In genomic region chr20:45918182-45918737, GRCh38 we compare ENCODE assay signal across 8 cellular contexts. TPM values are rescaled to one million over a fixed set of nuclear protein-coding genes. Genes with fewer than 3 reads are reported as not detected.
DNase-seq lines count a peak whose midpoint lies in the region; ATAC-seq and TF ChIP-seq lines count a peak whose summit lies in the region.
"Had no signal": no experiment of that assay in that cellular context is flagged by ENCODE, and none has a peak within 500 bp of the region (broad histone marks: within the 10 kb centered on the region; RNA-seq: fewer than 3 reads in every experiment).

No MANE protein-coding gene starts in this region.

- peaks cover 4% of the 10 kb centered on the region for H3K4me1 Mint-ChIP-seq in activated CD4-positive, alpha-beta T cell treated with anti-CD3 and anti-CD28 coated beads, Interleukin-2, amount 10 ng/mL, durations not matched to agents 7 days and 5 days
- H3K4me1 Mint-ChIP-seq: central memory CD8-positive, alpha-beta T cell had no signal

- no peak for TF ChIP-seq CTCF in HEK293 (tag by site-specific recombination; IDR thresholded peaks at IDR 0.05)

- CTCF ChIA-PET in HEK293 (lab: Yijun Ruan, JAX) = interaction anchor here (0.7 kb wide), 1 partner anchor 482 kb away, joined by 4 read pairs; no protein-coding TSS in a partner anchor
- CTCF ChIA-PET in activated CD4-positive, alpha-beta T cell treated with anti-CD3 and anti-CD28 coated beads, Interleukin-2, amount 10 ng/mL, durations not matched to agents 7 days and 5 days (lab: Charles Lee) = interaction anchor here (1.4 kb wide), 1 partner anchor 48 kb away, joined by 3 read pairs; no protein-coding TSS in a partner anchor

- peaks cover 30% of the 10 kb centered on the region for H3K27me3 Mint-ChIP-seq in activated CD4-positive, alpha-beta T cell treated with anti-CD3 and anti-CD28 coated beads, Interleukin-2, amount 10 ng/mL, durations not matched to agents 7 days and 5 days

- no peaks in the 10 kb centered on the region for H3K9me3 ChIP-seq in HEK293 (ENCODE audit: control insufficient read depth, insufficient read depth, low read depth, low read length)

- H3K27ac ChIP-seq in HEK293 (ENCODE audit: extremely low read depth, low read depth, low read length) = no peak overlapping the region

- no peaks in the 10 kb centered on the region for H3K36me3 Mint-ChIP-seq in activated CD4-positive, alpha-beta T cell treated with anti-CD3 and anti-CD28 coated beads, Interleukin-2, amount 10 ng/mL, durations not matched to agents 7 days and 5 days (ENCODE audit: low read depth)

- no peak overlapping the region for H3K27ac Mint-ChIP-seq in activated CD4-positive, alpha-beta T cell treated with anti-CD3 and anti-CD28 coated beads, Interleukin-2, amount 10 ng/mL, durations not matched to agents 7 days and 5 days

- ATAC-seq in GM21825 (IDR thresholded peaks at IDR 0.05; ENCODE audit: unreplicated experiment) (no peak), HG03521 (IDR thresholded peaks at IDR 0.05; ENCODE audit: unreplicated experiment) (no peak)

- peak; percentile 47 for DNase-seq in fibroblast of gingiva (ENCODE audit: low read depth)
- peak; percentile 44 for DNase-seq in occipital lobe (lab: John Stamatoyannopoulos, UW)
- DNase-seq in activated CD4-positive, alpha-beta T cell treated with anti-CD3 and anti-CD28 coated beads, Interleukin-2, amount 10 ng/mL, durations not matched to agents 7 days and 5 days = no peak
- DNase-seq: NCI-H446 had no signal

- no peak overlapping the region for H3K4me3 ChIP-seq in HEK293 (ENCODE audit: low read depth, low read length)

- no peak overlapping the region for H3K4me3 Mint-ChIP-seq in activated CD4-positive, alpha-beta T cell treated with anti-CD3 and anti-CD28 coated beads, Interleukin-2, amount 10 ng/mL, durations not matched to agents 7 days and 5 days
- H3K4me3 Mint-ChIP-seq: central memory CD8-positive, alpha-beta T cell had no signal

- no peaks in the 10 kb centered on the region for H3K36me3 ChIP-seq in HEK293 (ENCODE audit: control insufficient read depth in 2 of 2, insufficient read depth in 1 of 2, low read length in 2 of 2)

- POLR2A ChIA-PET in HEK293 (lab: Yijun Ruan, JAX) = interaction anchor here (3.6 kb wide), 1 partner anchor 15 kb away, joined by 13 read pairs; the partner anchor contains the start of gene PCIF1
- POLR2A ChIA-PET in activated CD4-positive, alpha-beta T cell treated with anti-CD3 and anti-CD28 coated beads, Interleukin-2, amount 10 ng/mL, durations not matched to agents 7 days and 5 days (lab: Charles Lee) = no interaction called here

- H3K4me1 ChIP-seq in HEK293 (ENCODE audit: control insufficient read depth, insufficient read depth, low read length) = no peaks in the 10 kb centered on the region

- H3K9me3 Mint-ChIP-seq in activated CD4-positive, alpha-beta T cell treated with anti-CD3 and anti-CD28 coated beads, Interleukin-2, amount 10 ng/mL, durations not matched to agents 7 days and 5 days = no peaks in the 10 kb centered on the region
- H3K9me3 Mint-ChIP-seq: central memory CD8-positive, alpha-beta T cell had no signal

TF ChIP-seq in HEK293, 187 proteins besides CTCF, POLR2A, EP300 and RAD21:
- TF ChIP-seq ZNF768 (tag by site-specific recombination; IDR thresholded peaks at IDR 0.05) = no peak
- no peak for TF ChIP-seq SP2 (tag by site-specific recombination; IDR thresholded peaks at IDR 0.05)
- 0 out of 2 replicates have a peak, but pooled peaks have one; percentile 1 for TF ChIP-seq EGR2 (tag by site-specific recombination; IDR thresholded peaks at IDR 0.05; ENCODE audit: low read depth)
- no peak for TF ChIP-seq ZNF248 (tag by site-specific recombination; IDR thresholded peaks at IDR 0.05)

RNA-seq across cellular contexts. Expression of gene PLTP, which starts 6.3 kb away (rescaled TPM):
- 19.0 TPM for total RNA-seq in occipital lobe
- total RNA-seq in activated CD4-positive, alpha-beta T cell treated with anti-CD3 and anti-CD28 coated beads, Interleukin-2, amount 10 ng/mL, durations not matched to agents 7 days and 5 days = under 1 TPM; 0.81 to 0.82 TPM

RNA-seq across cellular contexts. Expression of gene PCIF1, which starts 16.2 kb away (rescaled TPM):
- total RNA-seq in occipital lobe = 14.5 TPM
- total RNA-seq in activated CD4-positive, alpha-beta T cell treated with anti-CD3 and anti-CD28 coated beads, Interleukin-2, amount 10 ng/mL, durations not matched to agents 7 days and 5 days = 10 to 100 TPM; 44.0 to 44.6 TPM

RNA-seq across cellular contexts. Expression of gene CTSA, which starts 27.1 kb away (rescaled TPM):
- 15.8 TPM for total RNA-seq in occipital lobe
- total RNA-seq in activated CD4-positive, alpha-beta T cell treated with anti-CD3 and anti-CD28 coated beads, Interleukin-2, amount 10 ng/mL, durations not matched to agents 7 days and 5 days = 10 to 100 TPM; 64.9 to 76.3 TPM

RNA-seq across cellular contexts. Expression of gene NEURL2, which starts 27.3 kb away (rescaled TPM):
- 2.8 TPM for total RNA-seq in occipital lobe
- 1 to 10 TPM; 2.6 TPM for total RNA-seq in activated CD4-positive, alpha-beta T cell treated with anti-CD3 and anti-CD28 coated beads, Interleukin-2, amount 10 ng/mL, durations not matched to agents 7 days and 5 days

RNA-seq across cellular contexts. Expression of gene SPATA25, which starts 30.8 kb away (rescaled TPM):
- total RNA-seq in occipital lobe = 1.7 TPM
- total RNA-seq in activated CD4-positive, alpha-beta T cell treated with anti-CD3 and anti-CD28 coated beads, Interleukin-2, amount 10 ng/mL, durations not matched to agents 7 days and 5 days = under 1 TPM; 0.56 to 0.84 TPM

Comparison
In these comparisons a context has a peak if more than half of its experiments do, and no peak if none do; other contexts are left out.
1. RNA of gene PLTP, which starts 6.3 kb away (total RNA-seq): 19.0 TPM in occipital lobe (single experiment); 0.81 to 0.82 TPM in activated CD4-positive, alpha-beta T cell treated with anti-CD3 and anti-CD28 coated beads, Interleukin-2, amount 10 ng/mL, durations not matched to agents 7 days and 5 days; every median in the first group is over 10 times any median in the second.